ENCODE assay signal across 25 cellular contexts in genomic region chr9:107142896-107143603, GRCh38.
DNase-seq lines count a peak whose midpoint lies in the region; ATAC-seq and TF ChIP-seq lines count a peak whose summit lies in the region.
"Had no signal": no experiment of that assay in that cellular context is flagged by ENCODE, and none has a peak within 500 bp of the region (broad histone marks: within the 10 kb centered on the region; RNA-seq: fewer than 3 reads in every experiment).

No MANE protein-coding gene starts in this region.

- H3K9me3 ChIP-seq in right atrium auricular region (no peaks in the 10 kb centered on the region), right lobe of liver (no peaks in the 10 kb centered on the region), tibial artery (no peaks in the 10 kb centered on the region), MG63 (no peaks in the 10 kb centered on the region)
- H3K9me3 ChIP-seq: heart right ventricle, neutrophil, spleen, upper lobe of left lung had no signal

- H3K27me3 ChIP-seq in right atrium auricular region: no peaks in the 10 kb centered on the region
- no peaks in the 10 kb centered on the region for H3K27me3 ChIP-seq in right lobe of liver
- no peaks in the 10 kb centered on the region for H3K27me3 ChIP-seq in tibial artery
- H3K27me3 ChIP-seq in MG63: no peaks in the 10 kb centered on the region
- H3K27me3 ChIP-seq: brain microvascular endothelial cell, heart right ventricle, upper lobe of left lung had no signal

- ATAC-seq in left cardiac atrium (peak; percentile 11 to 64), right lobe of liver (peak in 3 of 4 donors; percentile 50 to 62 (median 51))
- ATAC-seq: PC-3 had no signal

- H3K4me3 ChIP-seq in right atrium auricular region (no peak overlapping the region), coronary artery (no peak overlapping the region), right lobe of liver (no peak overlapping the region), tibial artery (no peak overlapping the region), MG63 (no peak overlapping the region)
- H3K4me3 ChIP-seq: heart right ventricle, lung, spleen, upper lobe of left lung had no signal

- H3K27ac ChIP-seq in right atrium auricular region (no peak overlapping the region), coronary artery (peak overlapping the region; percentile 49 to 54), right lobe of liver (no peak overlapping the region), tibial artery (peak overlapping the region; percentile 41 to 54)
- H3K27ac ChIP-seq: brain microvascular endothelial cell, heart right ventricle, KMS-11, neutrophil, spleen, upper lobe of left lung had no signal

- no peak for TF ChIP-seq POLR2A in right lobe of liver (IDR thresholded peaks at IDR 0.05)

- TF ChIP-seq CTCF in right atrium auricular region (IDR thresholded peaks at IDR 0.05) (no peak), coronary artery (IDR thresholded peaks at IDR 0.05) (no peak), right lobe of liver (IDR thresholded peaks at IDR 0.05) (no peak), tibial artery (IDR thresholded peaks at IDR 0.05) (no peak)

- H3K4me1 ChIP-seq in right atrium auricular region (peaks cover 0 to 14% of the 10 kb centered on the region in 2 donors), right lobe of liver (peaks cover 0 to 20% (median 6%) of the 10 kb centered on the region in 4 donors), tibial artery (peaks cover 0 to 36% (median 28%) of the 10 kb centered on the region in 4 donors)
- H3K4me1 ChIP-seq: spleen had no signal

- DNase-seq in left cardiac atrium (no peak), right atrium auricular region (ENCODE audit: low spot score) (no peak), coronary artery (ENCODE audit: low spot score) (no peak), right lobe of liver (peak in 1 of 3 donors; percentile 58), tibial artery (no peak), MG63 (no peak)
- no peak for DNase-seq in activated CD4-positive, alpha-beta T cell treated with anti-CD3 and anti-CD28 coated beads, Interleukin-2, amount 50 U/mL, for 48 hours
- DNase-seq in activated T-cell treated with anti-CD3 and anti-CD28 coated beads, Interleukin-2, amount 50 U/mL, for 48 hours: no peak
- DNase-seq: activated CD4-positive, alpha-beta T cell treated with anti-CD3 and anti-CD28 coated beads, Interleukin-2, amount 10 ng/mL, durations not matched to agents 7 days and 5 days; brain microvascular endothelial cell; cortex of kidney; endodermal cell; NCI-H1048; NCI-H2029 treated with DMSO at 0.1 percent for 48 hours; NCI-H446; PC-3; spleen; stimulated activated CD4-positive, alpha-beta T cell treated with anti-CD3 and anti-CD28 coated beads, Interleukin-4, amount 100 ng/mL, for 1 hour; stimulated activated naive CD4-positive, alpha-beta T cell; T-helper 1 cell; upper lobe of left lung had no signal

- WGBS in right lobe of liver (ENCODE audit: insufficient coverage, low coverage, low lambda C conversion rate, missing lambda C conversion rate): 44% methylated on average over 5 of the region's 5 CpGs

- intact Hi-C loops in left cardiac atrium (cut with DNase I) (no loop called here), right lobe of liver (cut with DNase I) (no loop called here), tibial artery (cut with DNase I; ENCODE audit: low total_unique reads) (no loop called here)

- no peaks in the 10 kb centered on the region for H3K36me3 ChIP-seq in right atrium auricular region
- H3K36me3 ChIP-seq in right lobe of liver: no peaks in the 10 kb centered on the region
- H3K36me3 ChIP-seq in tibial artery: no peaks in the 10 kb centered on the region
- H3K36me3 ChIP-seq in MG63: no peaks in the 10 kb centered on the region
- H3K36me3 ChIP-seq: brain microvascular endothelial cell, heart right ventricle, neutrophil, spleen, upper lobe of left lung had no signal

Comparison
In these comparisons a context has a peak if more than half of its experiments do, and no peak if none do; other contexts are left out.
1. H3K27ac ChIP-seq: peak in coronary artery (2 of 2) and tibial artery (2 of 2); none in right atrium auricular region (0 of 2) and right lobe of liver (0 of 3).